Comparison of ENCODE assay signal across 2 cellular contexts in the genomic region with DNA sequence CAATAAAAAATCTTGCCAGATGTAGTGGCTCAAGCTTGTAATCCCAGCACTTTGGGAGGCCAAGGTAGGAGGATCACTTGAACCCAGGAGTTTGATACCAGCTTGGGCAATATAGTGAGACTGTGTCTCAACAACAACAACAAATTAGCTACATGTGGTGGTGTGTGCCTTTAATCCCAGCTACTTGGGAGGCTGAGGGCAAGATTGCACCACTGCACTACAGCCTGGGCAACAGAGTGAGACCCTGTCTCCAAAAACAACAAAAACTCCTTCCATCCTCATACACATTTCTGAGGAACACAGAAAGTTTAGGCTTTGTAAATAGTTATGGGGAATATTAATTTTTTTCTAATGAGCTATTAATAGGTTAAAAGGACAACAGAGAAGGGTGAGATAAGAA.
A peak's percentile ranks its signal among the peaks of the same experiment; 100 is the strongest.
TF ChIP-seq lines count a peak whose summit lies in the region.

No MANE protein-coding gene starts in this region.

TF ChIP-seq in HEK293, 187 proteins besides CTCF, POLR2A, EP300 and RAD21:
- TF ChIP-seq ZNF121 (tag by site-specific recombination; IDR thresholded peaks at IDR 0.05) (0 out of 2 replicates have a peak, but pooled peaks have one; percentile 23), BCL11B (tag by site-specific recombination; IDR thresholded peaks at IDR 0.05; ENCODE audit: low read depth) (no peak), ZNF37A (tag by site-specific recombination; IDR thresholded peaks at IDR 0.05) (no peak), SP3 (tag by site-specific recombination; IDR thresholded peaks at IDR 0.05) (no peak)

TF ChIP-seq in K562, 482 proteins besides CTCF, POLR2A, EP300 and RAD21:
- TF ChIP-seq HNRNPUL1 (IDR thresholded peaks at IDR 0.05; ENCODE audit: low read length) (no peak), ZNF121 (CRISPR knock-in tag; conservative IDR thresholded peaks at IDR 0.05) (peak; percentile 71; the same call in 1 of the 2 replicates)
